In the genomic region with DNA sequence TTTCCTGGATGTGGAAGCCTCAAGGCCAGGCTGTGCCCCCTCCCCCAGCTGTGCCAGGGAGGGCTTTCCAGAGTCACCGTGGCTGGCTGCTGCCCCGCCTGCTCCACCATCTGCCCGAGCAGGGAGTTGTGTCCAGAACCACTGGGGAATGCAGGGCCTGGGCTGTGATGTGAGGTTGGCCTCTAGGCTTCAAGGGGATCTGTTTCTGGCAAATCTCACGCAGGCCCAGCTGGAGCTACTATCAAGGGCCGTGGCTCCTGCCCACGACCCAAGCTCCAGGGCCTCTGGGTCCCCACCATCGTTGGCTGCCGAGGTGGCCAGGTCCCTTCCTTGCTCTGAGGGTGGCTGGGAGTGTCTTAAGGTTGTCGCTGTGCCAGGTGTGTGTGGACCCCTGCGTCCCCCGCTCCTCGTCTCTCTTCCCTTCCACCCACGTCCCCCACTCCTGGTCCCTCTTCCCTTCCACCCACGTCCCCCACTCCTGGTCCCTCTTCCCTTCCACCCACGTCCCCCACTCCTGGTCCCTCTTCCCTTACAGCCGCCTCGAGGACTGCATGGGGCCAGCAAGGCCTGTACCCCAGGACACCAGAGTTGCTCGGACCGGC, we compare ENCODE assay signal across 25 cellular contexts. TPM values are rescaled to one million over a fixed set of nuclear protein-coding genes. Genes with fewer than 3 reads are reported as not detected.
"Had no signal": no experiment of that assay in that cellular context is flagged by ENCODE, and none has a peak within 500 bp of the region (broad histone marks: within the 10 kb centered on the region; RNA-seq: fewer than 3 reads in every experiment).

No MANE protein-coding gene starts in this region.

- H3K4me3 ChIP-seq: body of pancreas, hepatocyte, left ventricle myocardium inferior, stomach, testis, upper lobe of left lung had no signal

- H2AFZ ChIP-seq: hepatocyte, parathyroid adenoma had no signal

- H3K27ac ChIP-seq: body of pancreas, hepatocyte, left ventricle myocardium inferior, parathyroid adenoma, stomach, testis, upper lobe of left lung had no signal

- H3K4me1 ChIP-seq: parathyroid adenoma had no signal

- H3K4me2 ChIP-seq: hepatocyte had no signal

- H3K36me3 ChIP-seq: left ventricle myocardium inferior, stomach, upper lobe of left lung had no signal

- H3K27me3 ChIP-seq: body of pancreas, testis had no signal

- DNase-seq: activated CD4-positive, alpha-beta T cell treated with anti-CD3 and anti-CD28 coated beads, Interleukin-2, amount 10 ng/mL, durations not matched to agents 24 days and 14 days; activated CD8-positive, alpha-beta T cell treated with anti-CD3 and anti-CD28 coated beads for 36 hours; activated gamma-delta T cell; activated naive CD4-positive, alpha-beta T cell treated with anti-CD3 and anti-CD28 coated beads, Interleukin-2, amount 50 U/mL, for 16 hours; activated naive CD8-positive, alpha-beta T cell treated with anti-CD3 and anti-CD28 coated beads, Interleukin-2, amount 50 U/mL, for 24 hours; dermis blood vessel endothelial cell; effector memory CD4-positive, alpha-beta T cell; foreskin melanocyte; immature natural killer cell; kidney glomerular epithelial cell; left ventricle myocardium inferior; mammary epithelial cell; midbrain; small intestine; stimulated activated CD4-positive, alpha-beta T cell treated with anti-CD3 and anti-CD28 coated beads, Interleukin-2, amount 100 ng/mL, for 24 hours; stomach; testis had no signal

- ATAC-seq: activated CD8-positive, alpha-beta T cell treated with anti-CD3 and anti-CD28 coated beads for 36 hours; activated naive CD8-positive, alpha-beta T cell treated with anti-CD3 and anti-CD28 coated beads, Interleukin-2, amount 50 U/mL, for 24 hours; body of pancreas; esophagus mucosa; natural killer cell treated with Interleukin-12 subunit alpha and Interleukin-12 subunit beta and Interleukin-15 and Interleukin-18, amount 100 ng/mL, for 72 hours; stimulated activated effector memory CD8-positive, alpha-beta T cell treated with anti-CD3 and anti-CD28 coated beads, Interleukin-12 subunit alpha, Interleukin-12 subunit beta, amount 100 ng/mL, for 72 hours had no signal

- H3K9ac ChIP-seq: parathyroid adenoma had no signal

- H3K9me3 ChIP-seq: body of pancreas, left ventricle myocardium inferior, stomach, testis, upper lobe of left lung had no signal

RNA-seq across cellular contexts. Expression of a gene that starts 6.1 kb away (rescaled TPM):
- total RNA-seq: T-helper 2 cell treated with Interferon-gamma antibody and Interleukin-4, amounts not matched to agents 100 ng/mL and 5 ng/mL, for 36 hours had no signal
